11 cellular contexts compared by ENCODE assay signal in the genomic region with DNA sequence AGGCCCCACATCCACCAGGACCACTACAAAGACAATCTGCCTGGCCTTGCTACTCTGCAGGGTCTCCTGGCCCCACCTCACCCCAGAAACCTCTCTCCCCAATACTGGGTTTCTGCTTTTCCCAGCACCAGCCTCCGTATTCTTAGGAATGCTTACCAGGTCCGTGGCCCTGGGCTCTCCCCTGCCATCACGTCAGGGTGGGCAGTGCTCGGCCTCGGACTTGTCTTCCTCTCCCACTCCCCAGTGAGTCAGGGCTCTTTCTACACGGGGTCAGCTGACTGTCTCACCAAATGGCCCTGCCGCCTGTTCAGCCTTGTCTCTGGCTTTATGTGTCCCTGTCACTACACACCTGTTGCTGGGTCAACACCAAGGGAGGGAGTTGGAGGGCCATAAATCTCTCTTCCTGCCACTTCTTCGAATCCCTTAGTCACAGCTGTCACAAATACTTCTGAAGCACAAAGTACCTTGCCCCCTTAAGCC. TPM values are rescaled to one million over a fixed set of nuclear protein-coding genes. Genes with fewer than 3 reads are reported as not detected.
A peak's percentile ranks its signal among the peaks of the same experiment; 100 is the strongest.
DNase-seq lines count a peak whose midpoint lies in the region; ATAC-seq, FAIRE-seq and TF ChIP-seq lines count a peak whose summit lies in the region.
"Had no signal": no experiment of that assay in that cellular context is flagged by ENCODE, and none has a peak within 500 bp of the region (broad histone marks: within the 10 kb centered on the region; RNA-seq: fewer than 3 reads in every experiment).

No MANE protein-coding gene starts in this region.

- H3K9me3 Mint-ChIP-seq in nephron progenitor cell = peaks cover 15% of the 10 kb centered on the region

- H3K4me3 ChIP-seq in bronchial epithelial cell (ENCODE audit: low read depth, low read length) = no peak overlapping the region
- H3K4me3 ChIP-seq in BE2C (ENCODE audit: low read depth, low read length) = no peak overlapping the region
- H3K4me3 ChIP-seq in MG63 = no peak overlapping the region

- H3K36me3 ChIP-seq in bronchial epithelial cell (ENCODE audit: control insufficient read depth, insufficient read depth, low read length) (peaks cover 10% of the 10 kb centered on the region), BE2C (peaks cover 17% of the 10 kb centered on the region), MG63 (peaks cover 12% of the 10 kb centered on the region)

- FAIRE-seq in bronchial epithelial cell (lab: Jason Lieb, UNC) = no peak

- no peak for ATAC-seq in HG02885 (IDR thresholded peaks at IDR 0.05; ENCODE audit: poor library complexity, unreplicated experiment)

- peaks cover 8% of the 10 kb centered on the region for H3K4me1 ChIP-seq in BE2C

- DNase-seq in COLO668 (lab: John Stamatoyannopoulos, UW; ENCODE audit: unreplicated experiment) (peak; percentile 89), NCI-H1417 treated with DMSO at 0.1 percent for 48 hours (lab: John Stamatoyannopoulos, UW) (peak; percentile 41), bronchial epithelial cell (ENCODE audit: low read depth) (peak; percentile 27), nephron progenitor cell (no peak), BE2C (no peak), MG63 (no peak)
- DNase-seq in activated CD4-positive, alpha-beta T cell treated with anti-CD3 and anti-CD28 coated beads, Interleukin-2, amount 50 U/mL, for 48 hours = no peak
- DNase-seq: activated CD4-positive, alpha-beta T cell treated with anti-CD3 and anti-CD28 coated beads for 1 hour; amniotic stem cell had no signal

- H3K27me3 ChIP-seq in bronchial epithelial cell (ENCODE audit: control insufficient read depth, insufficient read depth, low read length) = no peaks in the 10 kb centered on the region
- H3K27me3 ChIP-seq in BE2C = no peaks in the 10 kb centered on the region
- no peaks in the 10 kb centered on the region for H3K27me3 ChIP-seq in MG63

- TF ChIP-seq CTCF in bronchial epithelial cell (IDR thresholded peaks at IDR 0.05; ENCODE audit: insufficient read depth, low read length, severe bottlenecking) = no peak
- TF ChIP-seq CTCF in nephron progenitor cell (IDR thresholded peaks at IDR 0.05) = no peak
- no peak for TF ChIP-seq CTCF in BE2C (IDR thresholded peaks at IDR 0.05; ENCODE audit: low read depth, low read length)

- peak overlapping the region; percentile 73 for H3K27ac Mint-ChIP-seq in nephron progenitor cell

- H3K9me3 ChIP-seq in BE2C (0 out of 2 replicates have a peak, but pooled peaks cover 2% of the 10 kb centered on the region), MG63 (no peaks in the 10 kb centered on the region)

- H3K27me3 Mint-ChIP-seq in nephron progenitor cell (ENCODE audit: low read depth, poor library complexity) = peaks cover 4% of the 10 kb centered on the region

- peaks cover 76% of the 10 kb centered on the region for H3K4me1 Mint-ChIP-seq in nephron progenitor cell

- H3K36me3 Mint-ChIP-seq in nephron progenitor cell (ENCODE audit: low read depth) = peaks cover 28% of the 10 kb centered on the region

- peak overlapping the region; percentile 94 for H3K4me3 Mint-ChIP-seq in nephron progenitor cell

RNA-seq across cellular contexts. Expression of a gene that starts 3.2 kb away (rescaled TPM):
- total RNA-seq in bronchial epithelial cell = not detected in 2 replicates
- 2.8 TPM for polyA plus RNA-seq in BE2C (2012; ENCODE audit: insufficient read depth, insufficient read length, low read depth)
- total RNA-seq in MG63 (2014; rRNA removed; shearing (Covaris generic); ENCODE audit: low replicate concordance) = not detected in 2 replicates
- total RNA-seq: H4 had no signal

RNA-seq across cellular contexts. Expression of a gene that starts 3.4 kb away (rescaled TPM):
- total RNA-seq in bronchial epithelial cell = 51.1 and 75.3 TPM in 2 replicates
- 86.2 TPM for polyA plus RNA-seq in BE2C (2012; ENCODE audit: insufficient read depth, insufficient read length, low read depth)
- total RNA-seq in MG63 (2014; rRNA removed; shearing (Covaris generic); ENCODE audit: low replicate concordance) = 23.6 and 26.6 TPM in 2 replicates

Comparison
In these comparisons a context has a peak if more than half of its experiments do, and no peak if none do; other contexts are left out.
1. DNase-seq: peak in COLO668 (single experiment), NCI-H1417 treated with DMSO at 0.1 percent for 48 hours (single experiment) and bronchial epithelial cell (single experiment); none in nephron progenitor cell (single experiment), activated CD4-positive, alpha-beta T cell treated with anti-CD3 and anti-CD28 coated beads, Interleukin-2, amount 50 U/mL, for 48 hours (0 of 2), BE2C (single experiment) and MG63 (single experiment).